In genomic region chr16:28120754-28121153, GRCh38 we compare ENCODE assay signal across 1 cellular context.
A peak's percentile ranks its signal among the peaks of the same experiment; 100 is the strongest.
TF ChIP-seq lines count a peak whose summit lies in the region.

No MANE protein-coding gene starts in this region.

TF ChIP-seq in HepG2, 621 proteins besides CTCF, POLR2A, EP300 and RAD21:
- TF ChIP-seq ZBTB40 (IDR thresholded peaks at IDR 0.05): peak; percentile 43; the same call in 1 of the 2 replicates
- TF ChIP-seq ZBTB40 (CRISPR knock-in tag; IDR thresholded peaks at IDR 0.05): peak; percentile 96
- TF ChIP-seq MEF2D (CRISPR knock-in tag; IDR thresholded peaks at IDR 0.05): no peak
- TF ChIP-seq CBX1 (IDR thresholded peaks at IDR 0.05; ENCODE audit: low read depth): no peak
TF ChIP-seq in HepG2: peak in this region for 1.
